In genomic region chr5:103133231-103133630, GRCh38 we compare ENCODE assay signal across 16 cellular contexts.
"Had no signal": no experiment of that assay in that cellular context is flagged by ENCODE, and none has a peak within 500 bp of the region (broad histone marks: within the 10 kb centered on the region; RNA-seq: fewer than 3 reads in every experiment).

No MANE protein-coding gene starts in this region.

- H3K27ac ChIP-seq: sigmoid colon, uterus had no signal

- DNase-seq: activated naive CD4-positive, alpha-beta T cell treated with anti-CD3 and anti-CD28 coated beads for 36 hours; activated naive CD8-positive, alpha-beta T cell treated with anti-CD3 and anti-CD28 coated beads, Interleukin-2, amount 10 ng/mL, durations not matched to agents 7 days and 5 days; activated T-cell treated with anti-CD3 and anti-CD28 coated beads, Interleukin-2, amount 50 U/mL, for 24 hours; amniotic stem cell; cortex of kidney; foreskin melanocyte; hippocampal formation; occipital lobe; sigmoid colon; stimulated activated CD4-positive, alpha-beta T cell treated with anti-CD3 and anti-CD28 coated beads, Interleukin-2, amount 100 ng/mL, for 48 hours; stimulated activated CD8-positive, alpha-beta memory T cell treated with anti-CD3 and anti-CD28 coated beads, Interleukin-4, amount 100 ng/mL, for 48 hours; stimulated activated naive B cell treated with anti-CD40 and anti-IgM and Interleukin-4, amounts not matched to agents 10 μg/mL and 1 μg/mL and 100 μg/mL, for 72 hours; T-helper 1 cell; trophoblast cell; uterus had no signal

- FAIRE-seq: bronchial epithelial cell had no signal

- H3K4me1 ChIP-seq: sigmoid colon, uterus had no signal

- H3K9me3 ChIP-seq: sigmoid colon, uterus had no signal

- H3K36me3 ChIP-seq: uterus had no signal

- H3K4me3 ChIP-seq: sigmoid colon, uterus had no signal

- H3K27me3 ChIP-seq: sigmoid colon, uterus had no signal

- ATAC-seq: stimulated activated naive B cell treated with anti-CD40 and anti-IgM and Interleukin-4, amounts not matched to agents 10 μg/mL and 1 μg/mL and 100 μg/mL, for 72 hours had no signal
